In the genomic region with DNA sequence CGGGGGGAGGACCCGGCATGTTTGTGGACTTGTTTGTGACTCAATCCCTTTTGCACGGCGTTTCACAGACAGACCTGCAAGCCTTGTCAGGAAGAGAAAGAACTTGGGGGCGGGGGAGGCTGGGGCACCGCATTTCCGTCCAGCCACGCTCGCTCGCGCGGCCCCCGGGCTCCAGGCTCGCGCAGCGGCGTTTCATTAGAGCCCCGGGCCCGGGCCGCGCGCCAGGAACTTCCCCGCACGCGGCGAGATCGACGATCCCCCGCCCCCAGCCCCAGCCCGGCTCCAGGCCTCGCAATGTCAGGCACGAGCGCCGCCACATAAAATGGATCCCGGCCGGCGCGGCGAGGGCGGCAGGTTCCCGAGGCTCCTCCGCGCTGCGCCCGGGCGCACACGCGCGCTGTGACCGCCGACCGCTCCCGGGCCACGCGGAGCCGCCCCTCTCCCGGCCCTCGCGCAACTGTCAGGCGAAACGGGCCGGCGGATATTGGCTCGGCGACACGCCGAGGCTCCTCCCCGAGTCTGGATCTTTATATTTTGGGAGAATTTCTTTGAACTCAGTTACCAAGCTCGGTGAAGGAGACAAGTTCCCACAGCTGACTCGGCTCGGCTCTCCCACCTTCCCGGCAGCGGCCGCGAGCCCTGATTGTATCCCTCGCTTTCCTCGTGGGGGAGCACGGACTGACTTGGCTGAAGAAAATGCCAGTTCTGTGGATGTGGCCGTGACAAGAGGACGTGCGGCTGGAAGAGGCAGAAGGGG, we compare ENCODE assay signal across 8 cellular contexts. TPM values are rescaled to one million over a fixed set of nuclear protein-coding genes. Genes with fewer than 3 reads are reported as not detected.
DNase-seq lines count a peak whose midpoint lies in the region; ATAC-seq and TF ChIP-seq lines count a peak whose summit lies in the region.

KIF26B (plus strand) TSS at position 557 of the 757 bp plus-strand sequence. CDS start 440 bp downstream, outside the sequence.

- WGBS in heart left ventricle, 4 donors = 0 to 1% (median 0%) methylated on average over 43 to 81 of the region's 81 CpGs

- peaks cover 94% of the 10 kb centered on the region for H3K27me3 ChIP-seq in A673 (replicated peaks; ENCODE audit: insufficient read depth, low read depth, low read length, poor library complexity)
- peaks cover 0 to 89% (median 25%) of the 10 kb centered on the region in 9 donors for H3K27me3 ChIP-seq in heart left ventricle

- POLR2A ChIA-PET in A673 (lab: Charles Lee; ENCODE audit: low non-redundant PET) = no interaction called here

- H3K27ac ChIP-seq in A673 (ENCODE audit: low read depth, low read length, poor library complexity, severe bottlenecking) (no peak within 1 kb of the TSS), heart left ventricle (peak within 1 kb of the TSS in 5 of 12 donors; percentile 4 to 72 (median 37))

- peaks cover 18% of the 10 kb centered on the region for H3K4me1 Mint-ChIP-seq in activated naive CD8-positive, alpha-beta T cell (ENCODE audit: low read depth)

- no peaks in the 10 kb centered on the region for H3K36me3 Mint-ChIP-seq in activated naive CD8-positive, alpha-beta T cell

- CTCF ChIA-PET in A673 (lab: Charles Lee) = interaction anchor here (0.7 kb wide), 1 partner anchor 15 kb away, joined by 3 read pairs; no protein-coding TSS in a partner anchor

- no peaks in the 10 kb centered on the region for H3K36me3 ChIP-seq in A673 (ENCODE audit: insufficient read depth, low read length, poor library complexity, severe bottlenecking)
- H3K36me3 ChIP-seq in heart left ventricle = no peaks in the 10 kb centered on the region

- no peak for TF ChIP-seq POLR2A in heart left ventricle (IDR thresholded peaks at IDR 0.05)

- H3K4me1 ChIP-seq in A673 (ENCODE audit: insufficient read depth, low read length, poor library complexity, severe bottlenecking) = peaks cover 36% of the 10 kb centered on the region
- H3K4me1 ChIP-seq in heart left ventricle = peaks cover 3 to 43% (median 34%) of the 10 kb centered on the region in 12 donors

- H3K4me3 Mint-ChIP-seq in activated naive CD8-positive, alpha-beta T cell = peak within 1 kb of the TSS; percentile 81

- ATAC-seq in heart left ventricle (peak in 3 of 4 donors; percentile 7 to 17 (median 8)), HG02642 (IDR thresholded peaks at IDR 0.05; ENCODE audit: poor library complexity, unreplicated experiment) (no peak)

- peaks cover 1% of the 10 kb centered on the region for H3K9me3 Mint-ChIP-seq in activated naive CD8-positive, alpha-beta T cell (ENCODE audit: low read depth)

- peak; percentile 32 for DNase-seq in A673 (ENCODE audit: low spot score)
- DNase-seq in GM12865 (ENCODE audit: low read depth) = peak; percentile 54
- DNase-seq in NCI-H82 treated with DMSO at 0.1 percent for 48 hours (lab: John Stamatoyannopoulos, UW; ENCODE audit: unreplicated experiment) = peak; percentile 41
- DNase-seq in heart left ventricle = peak in 4 of 5 donors; percentile 22 to 66 (median 37)
- peak in 8 of 10 donors; percentile 28 to 91 (median 56) for DNase-seq in posterior cingulate gyrus
- no peak for DNase-seq in GOT3 (lab: John Stamatoyannopoulos, UW)

- no TSS peak for BruUV-seq in A673 (replicated peaks; lab: Mats Ljungman, UMichigan)

- intact Hi-C loops in A673 (cut with micrococcal nuclease; ENCODE audit: unreplicated experiment) (loop anchor here (5.0 to 10.0 kb wide), 4 partner anchors 363 to 1130 kb away; no protein-coding TSS in a partner anchor), heart left ventricle (cut with DNase I) (loop anchor here (2.0 to 10.0 kb wide), 16 partner anchors 223 to 1540 kb away; no protein-coding TSS in a partner anchor), posterior cingulate gyrus (cut with DNase I) (loop anchor here (1.0 to 10.0 kb wide), 4 partner anchors 849 to 1338 kb away; no protein-coding TSS in a partner anchor)

- no peak within 1 kb of the TSS for H3K27ac Mint-ChIP-seq in activated naive CD8-positive, alpha-beta T cell

- TF ChIP-seq CTCF in A673 (conservative IDR thresholded peaks at IDR 0.05; ENCODE audit: low read depth, low read length) (no peak), GM12865 (IDR thresholded peaks at IDR 0.05; ENCODE audit: insufficient read depth, low read depth, low read length, missing control alignments) (no peak), heart left ventricle (IDR thresholded peaks at IDR 0.05) (no peak)

- no peaks in the 10 kb centered on the region for H3K9me3 ChIP-seq in A673 (ENCODE audit: low read depth, low read length, poor library complexity, severe bottlenecking)
- peaks cover 0 to 5% (median 0%) of the 10 kb centered on the region in 12 donors for H3K9me3 ChIP-seq in heart left ventricle

- peaks cover 42% of the 10 kb centered on the region for H3K27me3 Mint-ChIP-seq in activated naive CD8-positive, alpha-beta T cell

- H3K4me3 ChIP-seq in A673 (ENCODE audit: low read depth, low read length, poor library complexity, severe bottlenecking) (peak within 1 kb of the TSS; percentile 42), GM12865 (ENCODE audit: low read depth, low read length) (peak within 1 kb of the TSS; percentile 47), heart left ventricle (peak within 1 kb of the TSS; percentile 49 to 72 (median 61))

RNA-seq across cellular contexts. Expression of gene KIF26B, which starts in this region (rescaled TPM):
- not detected in 2 replicates for total RNA-seq in A673 (2021)
- 1 to 10 TPM; 1.2 to 7.0 (median 2.3) TPM for total RNA-seq in heart left ventricle
- 1 to 10 TPM; 1.3 to 3.9 TPM for polyA plus RNA-seq in heart left ventricle

Comparison
In these comparisons a context has a peak if more than half of its experiments do, and no peak if none do; other contexts are left out.
1. Peak in DNase-seq and H3K4me3 ChIP-seq in A673; RNA of the gene not detected or under 1 TPM.